ENCODE assay signal across 17 cellular contexts in genomic region chr1:27439150-27439549, GRCh38. TPM values are rescaled to one million over a fixed set of nuclear protein-coding genes. Genes with fewer than 3 reads are reported as not detected.
DNase-seq lines count a peak whose midpoint lies in the region; ATAC-seq, FAIRE-seq and TF ChIP-seq lines count a peak whose summit lies in the region.
"Had no signal": no experiment of that assay in that cellular context is flagged by ENCODE, and none has a peak within 500 bp of the region (broad histone marks: within the 10 kb centered on the region; RNA-seq: fewer than 3 reads in every experiment).

No MANE protein-coding gene starts in this region.

- H3K27me3 Mint-ChIP-seq in CD14-positive monocyte (ENCODE audit: low read depth in 3 of 3), result no peaks in the 10 kb centered on the region
- H3K27me3 Mint-ChIP-seq in IgD-negative memory B cell, result no peaks in the 10 kb centered on the region
- H3K27me3 Mint-ChIP-seq in nephron progenitor cell (ENCODE audit: low read depth, poor library complexity), result peaks cover 6% of the 10 kb centered on the region

- H3K9me3 Mint-ChIP-seq in CD14-positive monocyte (no peaks in the 10 kb centered on the region), IgD-negative memory B cell (no peaks in the 10 kb centered on the region), nephron progenitor cell (no peaks in the 10 kb centered on the region)
- H3K9me3 Mint-ChIP-seq: H9, neural crest cell had no signal

- H3K9me3 ChIP-seq in GM12878 (replicated peaks; ENCODE audit: control insufficient read depth, insufficient read depth, low read length), result no peaks in the 10 kb centered on the region
- H3K9me3 ChIP-seq: sigmoid colon had no signal

- no peak for TF ChIP-seq EP300 in GM12878 (IDR thresholded peaks at IDR 0.05; ENCODE audit: borderline replicate concordance in 1 of 2, control insufficient read depth in 1 of 2, low read depth in 2 of 2, low read length in 2 of 2)

- intact Hi-C loops in CD14-positive monocyte (cut with micrococcal nuclease), result loop anchor here in 1 of 2 donors (10.0 kb wide), 1 partner anchor 56 kb away; the partner anchor contains the start of gene WASF2
- intact Hi-C loops in GM12878 (cut with micrococcal nuclease; ENCODE audit: unreplicated experiment), result no loop called here

- H3K4me2 ChIP-seq in GM12878 (ENCODE audit: control insufficient read depth, insufficient read depth), result peak overlapping the region; percentile 19; the same call in 1 of the 2 replicates

- no peak for TF ChIP-seq RAD21 in GM12878 (IDR thresholded peaks at IDR 0.05; ENCODE audit: insufficient read depth, low read depth, low read length)

- DNase-seq in CD14-positive monocyte (ENCODE audit: low spot score) (no peak), GM12878 (ENCODE audit: low read depth, low spot score) (no peak), nephron progenitor cell (no peak), NCI-H1436 (lab: John Stamatoyannopoulos, UW) (no peak)
- DNase-seq: effector CD8-positive, alpha-beta T cell; H9; NCI-H1048; sigmoid colon; stimulated activated CD4-positive, alpha-beta T cell treated with anti-CD3 and anti-CD28 coated beads, Interleukin-4, amount 100 ng/mL, for 4 hours had no signal

- H2AFZ ChIP-seq in GM12878 (ENCODE audit: control insufficient read depth, low read depth, low read length), result no peak overlapping the region

- 2% methylated on average over 2 of the region's 2 CpGs for WGBS in GM12878 (ENCODE audit: insufficient coverage, insufficient replicate concordance, low lambda C conversion rate, missing lambda C conversion rate)

- RAD21 ChIA-PET in GM12878 (lab: Charles Lee; ENCODE audit: unreplicated experiment), result interaction anchor here (0.6 to 7.9 kb wide), 10 partner anchors 20 to 194 kb away, joined by 3 to 126 read pairs (median 4); partner anchors contain the start of gene WASF2

- H3K4me3 Mint-ChIP-seq in CD14-positive monocyte (no peak overlapping the region), IgD-negative memory B cell (peak overlapping the region in 1 of 4 donors; percentile 15), nephron progenitor cell (no peak overlapping the region)
- H3K4me3 Mint-ChIP-seq: H9, neural crest cell had no signal

- no peak for TF ChIP-seq CTCF in CD14-positive monocyte (IDR thresholded peaks at IDR 0.05)
- no peak for TF ChIP-seq CTCF in GM12878 (IDR thresholded peaks at IDR 0.05 in 2 of 3, conservative IDR thresholded peaks at IDR 0.05 in 1 of 3; ENCODE audit: control insufficient read depth in 2 of 3, extremely low read depth in 1 of 3, insufficient read depth in 1 of 3, low read depth in 3 of 3, low read length in 3 of 3)
- no peak for TF ChIP-seq CTCF in nephron progenitor cell (IDR thresholded peaks at IDR 0.05)

- no peak overlapping the region for H3K9ac ChIP-seq in GM12878 (ENCODE audit: control insufficient read depth, insufficient read depth, low read length)

- H3K4me3 ChIP-seq in GM12878, result no peak overlapping the region
- H3K4me3 ChIP-seq: sigmoid colon had no signal

- SMC1A ChIA-PET in GM12878 (lab: Charles Lee; ENCODE audit: uncharacterized antibody, unreplicated experiment), result interaction anchor here (0.7 to 24.6 kb wide), 15 partner anchors 8 to 163 kb away, joined by 3 to 470 read pairs (median 6); partner anchors contain the start of gene WASF2

- H3K27me3 ChIP-seq in GM12878 (replicated peaks in 1 of 2; ENCODE audit: control insufficient read depth in 2 of 2, insufficient read depth in 2 of 2, low read length in 1 of 2), result no peaks in the 10 kb centered on the region
- H3K27me3 ChIP-seq: sigmoid colon had no signal

- TF ChIP-seq POLR2A in GM12878 (IDR thresholded peaks at IDR 0.05; ENCODE audit: low read depth, low read length), result no peak

- H3K4me1 ChIP-seq in GM12878 (ENCODE audit: control insufficient read depth, insufficient read depth, low read length), result peaks cover 75% of the 10 kb centered on the region

- H3K27ac Mint-ChIP-seq in CD14-positive monocyte (peak overlapping the region; percentile 70 to 99 (median 93)), IgD-negative memory B cell (peak overlapping the region; percentile 64 to 89 (median 87)), nephron progenitor cell (peak overlapping the region; percentile 13)

- ATAC-seq in GM12878 (no peak), GM19397 (IDR thresholded peaks at IDR 0.05; ENCODE audit: unreplicated experiment) (no peak), HG03439 (IDR thresholded peaks at IDR 0.05; ENCODE audit: unreplicated experiment) (no peak)
- ATAC-seq: HepG2 had no signal

- H3K36me3 Mint-ChIP-seq in CD14-positive monocyte, result peaks cover 11 to 35% of the 10 kb centered on the region in 2 donors
- peaks cover 4% of the 10 kb centered on the region for H3K36me3 Mint-ChIP-seq in IgD-negative memory B cell
- H3K36me3 Mint-ChIP-seq in nephron progenitor cell (ENCODE audit: low read depth), result peaks cover 13% of the 10 kb centered on the region

- H3K4me1 Mint-ChIP-seq in CD14-positive monocyte (peaks cover 58% of the 10 kb centered on the region), IgD-negative memory B cell (peaks cover 44 to 54% (median 51%) of the 10 kb centered on the region in 3 donors), nephron progenitor cell (peaks cover 37% of the 10 kb centered on the region)

- no peaks in the 10 kb centered on the region for H4K20me1 ChIP-seq in GM12878 (ENCODE audit: control insufficient read depth, insufficient read depth)

- H3K79me2 ChIP-seq in GM12878 (ENCODE audit: control insufficient read depth, insufficient read depth, low read length), result peaks cover 86% of the 10 kb centered on the region

- POLR2A ChIA-PET in GM12878 (lab: Charles Lee), result interaction anchor here (1.0 to 8.0 kb wide), 10 partner anchors 10 to 164 kb away, joined by 3 to 78 read pairs (median 4); partner anchors contain the start of gene AHDC1

- in situ Hi-C loops in GM12878 (cut with MboI), result no loop called here

- BruUV-seq in GM12878 (replicated peaks; lab: Mats Ljungman, UMichigan), result no TSS peak

- CTCF ChIA-PET in GM12878 (lab: Yijun Ruan, JAX), result interaction anchor here (0.9 to 15.8 kb wide), 8 partner anchors 12 to 442 kb away, joined by 3 to 240 read pairs (median 6); no protein-coding TSS in a partner anchor

- H3K27ac ChIP-seq in GM12878 (ENCODE audit: control insufficient read depth, insufficient read depth), result peak overlapping the region; percentile 82

- FAIRE-seq in GM12878 (lab: Jason Lieb, UNC), result no peak
- FAIRE-seq: HepG2 had no signal

- peaks cover 2 to 6% of the 10 kb centered on the region in 2 experiments; a peak in 3 of 4 replicates for H3K36me3 ChIP-seq in GM12878 (ENCODE audit: control insufficient read depth in 2 of 2, insufficient read depth in 2 of 2, low read length in 1 of 2)

RNA-seq across cellular contexts. Expression of gene GPR3, which starts 46.7 kb away (rescaled TPM):
- polyA plus RNA-seq in CD14-positive monocyte, result under 1 TPM in 1 of 2 donors, not detected in 1; 0.26 TPM
- 0.16 TPM for polyA plus RNA-seq in IgD-negative memory B cell
- 0.37 and 0.69 TPM in 2 replicates for total RNA-seq in GM12878 (2013; cell fraction: nucleolus; rRNA removed)
- 0.16 and 0.45 TPM in 2 replicates for total RNA-seq in GM12878 (2014; rRNA removed)
- total RNA-seq in GM12878 (2014; rRNA removed; fragmentation: Illumina TruSeq; extraction: Trizol), result 0.14 TPM in 1 of 2 replicates, not detected in the other
- 0.33 and 0.56 TPM in 2 replicates for total RNA-seq in GM12878 (2021)
- polyA plus RNA-seq in GM12878 (2011; ENCODE audit: low read depth), result not detected
- polyA plus RNA-seq in GM12878 (2011; rRNA removed), result 0.48 and 1.4 TPM in 2 replicates
- 2.5 TPM in 2 replicates for polyA plus RNA-seq in GM12878 (2011; cell fraction: cytosol; rRNA removed)
- polyA plus RNA-seq in GM12878 (2011; cell fraction: nucleus; rRNA removed), result 3.4 and 4.4 TPM in 2 replicates
- polyA plus RNA-seq in GM12878 (2012), result 0.27 and 0.37 TPM in 2 replicates
- polyA plus RNA-seq in GM12878 (2014; fragmentation: Illumina TruSeq; extraction: Trizol), result 0.40 and 0.57 TPM in 2 replicates
- not detected for polyA plus RNA-seq in GM12878 (2014; fragmentation: Nextera tagmentation; extraction: Ambion mirVana)
- 0.44 and 0.63 TPM in 2 replicates for polyA plus RNA-seq in GM12878 (2014; rRNA removed)
- polyA plus RNA-seq in GM12878 (2016; fragmentation: Nextera tagmentation; extraction: Ambion mirVana), result under 1 TPM; 0.72 to 0.96 TPM
- 1.8 and 1.9 TPM in 2 replicates for polyA minus RNA-seq in GM12878 (2011; rRNA and poly(A)+ RNA removed)
- polyA minus RNA-seq in GM12878 (2011; cell fraction: cytosol; rRNA and poly(A)+ RNA removed), result 0.73 and 1.6 TPM in 2 replicates
- polyA minus RNA-seq in GM12878 (2011; cell fraction: nucleus; rRNA and poly(A)+ RNA removed), result 1.5 and 2.7 TPM in 2 replicates

RNA-seq across cellular contexts. Expression of gene WASF2, which starts 50.8 kb away (rescaled TPM):
- 10 to 100 TPM; 53.5 to 86.4 TPM for polyA plus RNA-seq in CD14-positive monocyte
- 105 TPM for polyA plus RNA-seq in IgD-negative memory B cell
- 39.0 and 40.1 TPM in 2 replicates for total RNA-seq in GM12878 (2013; cell fraction: nucleolus; rRNA removed)
- 13.5 and 15.6 TPM in 2 replicates for total RNA-seq in GM12878 (2014; rRNA removed)
- total RNA-seq in GM12878 (2014; rRNA removed; fragmentation: Illumina TruSeq; extraction: Trizol), result 18.4 TPM in 2 replicates
- total RNA-seq in GM12878 (2021), result 111 and 112 TPM in 2 replicates
- polyA plus RNA-seq in GM12878 (2011; ENCODE audit: low read depth), result 40.7 TPM
- 20.9 and 40.8 TPM in 2 replicates for polyA plus RNA-seq in GM12878 (2011; rRNA removed)
- polyA plus RNA-seq in GM12878 (2011; cell fraction: cytosol; rRNA removed), result 28.5 and 41.3 TPM in 2 replicates
- 41.7 and 42.5 TPM in 2 replicates for polyA plus RNA-seq in GM12878 (2011; cell fraction: nucleus; rRNA removed)
- 65.1 and 69.9 TPM in 2 replicates for polyA plus RNA-seq in GM12878 (2012)
- 67.6 and 74.8 TPM in 2 replicates for polyA plus RNA-seq in GM12878 (2014; fragmentation: Illumina TruSeq; extraction: Trizol)
- polyA plus RNA-seq in GM12878 (2014; fragmentation: Nextera tagmentation; extraction: Ambion mirVana), result 1 to 10 TPM; 7.0 to 9.3 TPM
- polyA plus RNA-seq in GM12878 (2014; rRNA removed), result 33.4 and 43.0 TPM in 2 replicates
- 100 to 1,000 TPM in 1 of 2 experiments, 10 to 100 TPM in 1; 98.6 to 103 TPM for polyA plus RNA-seq in GM12878 (2016; fragmentation: Nextera tagmentation; extraction: Ambion mirVana)
- polyA minus RNA-seq in GM12878 (2011; rRNA and poly(A)+ RNA removed), result 39.4 and 44.4 TPM in 2 replicates
- polyA minus RNA-seq in GM12878 (2011; cell fraction: cytosol; rRNA and poly(A)+ RNA removed), result 24.8 and 27.0 TPM in 2 replicates
- polyA minus RNA-seq in GM12878 (2011; cell fraction: nucleus; rRNA and poly(A)+ RNA removed), result 14.0 and 24.9 TPM in 2 replicates

RNA-seq across cellular contexts. Expression of gene CD164L2, which starts 56.0 kb away (rescaled TPM):
- not detected for polyA plus RNA-seq in CD14-positive monocyte
- not detected for polyA plus RNA-seq in IgD-negative memory B cell
- not detected in 2 replicates for total RNA-seq in GM12878 (2013; cell fraction: nucleolus; rRNA removed)
- total RNA-seq in GM12878 (2014; rRNA removed), result not detected in 2 replicates
- not detected in 2 replicates for total RNA-seq in GM12878 (2014; rRNA removed; fragmentation: Illumina TruSeq; extraction: Trizol)
- total RNA-seq in GM12878 (2021), result not detected in 2 replicates
- polyA plus RNA-seq in GM12878 (2011; ENCODE audit: low read depth), result not detected
- polyA plus RNA-seq in GM12878 (2011; rRNA removed), result not detected in 2 replicates
- polyA plus RNA-seq in GM12878 (2011; cell fraction: cytosol; rRNA removed), result not detected in 2 replicates
- polyA plus RNA-seq in GM12878 (2011; cell fraction: nucleus; rRNA removed), result not detected in 2 replicates
- 0.07 TPM in 1 of 2 replicates, not detected in the other for polyA plus RNA-seq in GM12878 (2012)
- not detected in 2 replicates for polyA plus RNA-seq in GM12878 (2014; fragmentation: Illumina TruSeq; extraction: Trizol)
- not detected for polyA plus RNA-seq in GM12878 (2014; fragmentation: Nextera tagmentation; extraction: Ambion mirVana)
- polyA plus RNA-seq in GM12878 (2014; rRNA removed), result not detected in 2 replicates
- not detected for polyA plus RNA-seq in GM12878 (2016; fragmentation: Nextera tagmentation; extraction: Ambion mirVana)
- not detected in 2 replicates for polyA minus RNA-seq in GM12878 (2011; rRNA and poly(A)+ RNA removed)
- polyA minus RNA-seq in GM12878 (2011; cell fraction: cytosol; rRNA and poly(A)+ RNA removed), result not detected in 2 replicates
- not detected in 2 replicates for polyA minus RNA-seq in GM12878 (2011; cell fraction: nucleus; rRNA and poly(A)+ RNA removed)
- total RNA-seq: HepG2, liver, neural crest cell, sigmoid colon, urinary bladder had no signal
- polyA plus RNA-seq: BJ, HepG2, liver had no signal

Comparison
In these comparisons a context has a peak if more than half of its experiments do, and no peak if none do; other contexts are left out.
1. H3K27ac Mint-ChIP-seq: peak in every context shown above with its lines; median percentile 93 in CD14-positive monocyte; 87 in IgD-negative memory B cell; 13 in nephron progenitor cell.